ENCODE assay signal across 11 cellular contexts in genomic region chr4:54276633-54277426, GRCh38. TPM values are rescaled to one million over a fixed set of nuclear protein-coding genes. Genes with fewer than 3 reads are reported as not detected.
DNase-seq lines count a peak whose midpoint lies in the region; ATAC-seq, FAIRE-seq and TF ChIP-seq lines count a peak whose summit lies in the region.
"Had no signal": no experiment of that assay in that cellular context is flagged by ENCODE, and none has a peak within 500 bp of the region (broad histone marks: within the 10 kb centered on the region; RNA-seq: fewer than 3 reads in every experiment).

No MANE protein-coding gene starts in this region.

- no peaks in the 10 kb centered on the region for H3K9me3 ChIP-seq in AG04450 (ENCODE audit: control insufficient read depth, insufficient read depth, low read length)
- no peaks in the 10 kb centered on the region for H3K9me3 ChIP-seq in HEK293 (ENCODE audit: control insufficient read depth, insufficient read depth, low read depth, low read length)
- no peaks in the 10 kb centered on the region for H3K9me3 ChIP-seq in iPS-18c (ENCODE audit: control insufficient read depth, insufficient read depth, low read length)
- no peaks in the 10 kb centered on the region for H3K9me3 ChIP-seq in gastroesophageal sphincter
- no peaks in the 10 kb centered on the region for H3K9me3 ChIP-seq in small intestine (ENCODE audit: control insufficient read depth, low read depth)
- no peaks in the 10 kb centered on the region for H3K9me3 ChIP-seq in trophoblast cell (ENCODE audit: insufficient read depth, low read depth, low read length)
- H3K9me3 ChIP-seq: BLaER1 treated with 17β-estradiol and CSF1 and Interleukin-3, amounts not matched to agents 10 nM and 100 nM had no signal

- H3K27ac Mint-ChIP-seq in activated T-helper 17 cell treated with anti-CD3 and anti-CD28 coated beads, Interleukin-2, amount 50 U/mL, for 72 hours: peak overlapping the region; percentile 44
- H3K27ac Mint-ChIP-seq: mesothelial cell of epicardium had no signal

- H3K4me3 ChIP-seq in AG04450 (ENCODE audit: low read depth, low read length) (no peak overlapping the region), HEK293 (ENCODE audit: low read depth, low read length) (no peak overlapping the region), iPS-18c (ENCODE audit: insufficient read depth, low read depth, low read length) (peak overlapping the region; percentile 34; the same call in 1 of the 2 replicates), gastroesophageal sphincter (no peak overlapping the region), small intestine (ENCODE audit: low read depth in 1 of 2, low read length in 2 of 2) (no peak overlapping the region), trophoblast cell (ENCODE audit: low read depth, low read length) (no peak overlapping the region)
- H3K4me3 ChIP-seq: BLaER1 treated with 17β-estradiol and CSF1 and Interleukin-3, amounts not matched to agents 10 nM and 100 nM had no signal

- no peak overlapping the region for H3K23ac ChIP-seq in trophoblast cell (ENCODE audit: low read length)

- H3K36me3 Mint-ChIP-seq in activated T-helper 17 cell treated with anti-CD3 and anti-CD28 coated beads, Interleukin-2, amount 50 U/mL, for 72 hours (ENCODE audit: low read depth): no peaks in the 10 kb centered on the region

- no peak for TF ChIP-seq EP300 in gastroesophageal sphincter (IDR thresholded peaks at IDR 0.05)

- no peak overlapping the region for H3K14ac ChIP-seq in trophoblast cell (ENCODE audit: low read length)

- H3K27me3 ChIP-seq in AG04450 (ENCODE audit: control insufficient read depth, insufficient read depth, low read length) (no peaks in the 10 kb centered on the region), gastroesophageal sphincter (peaks cover 8% of the 10 kb centered on the region), small intestine (ENCODE audit: control insufficient read depth in 2 of 2, insufficient read depth in 2 of 2, low read length in 2 of 2) (no peaks in the 10 kb centered on the region), trophoblast cell (ENCODE audit: insufficient read depth, low read length) (no peaks in the 10 kb centered on the region)
- H3K27me3 ChIP-seq: BLaER1 treated with 17β-estradiol and CSF1 and Interleukin-3, amounts not matched to agents 10 nM and 100 nM had no signal

- H3K27ac ChIP-seq in AG04450 (ENCODE audit: low read depth, low read length): peak overlapping the region; percentile 59
- H3K27ac ChIP-seq in HEK293 (ENCODE audit: extremely low read depth, low read depth, low read length): no peak overlapping the region
- H3K27ac ChIP-seq in gastroesophageal sphincter: peak overlapping the region in 2 of 4 donors; percentile 26 to 36
- H3K27ac ChIP-seq in small intestine (ENCODE audit: low read depth in 1 of 2, low read length in 1 of 2): no peak overlapping the region
- H3K27ac ChIP-seq in trophoblast cell (ENCODE audit: low read depth, low read length): no peak overlapping the region

- H3K4ac ChIP-seq in trophoblast cell (ENCODE audit: low read depth, low read length): no peak overlapping the region

- DNase-seq in AG04450 (ENCODE audit: low read depth, low spot score) (no peak), NCI-H2227 (lab: John Stamatoyannopoulos, UW; ENCODE audit: unreplicated experiment) (no peak), small intestine (no peak), trophoblast cell (no peak)
- DNase-seq: NCI-H1105 treated with DMSO at 0.1 percent for 48 hours had no signal

- H4K12ac ChIP-seq in trophoblast cell (ENCODE audit: low read depth, low read length): no peak overlapping the region

- H3K79me2 ChIP-seq in trophoblast cell (ENCODE audit: control insufficient read depth, insufficient read depth, low read length, poor library complexity): no peaks in the 10 kb centered on the region

- no peak for TF ChIP-seq POLR2A in gastroesophageal sphincter (IDR thresholded peaks at IDR 0.05)

- no peak overlapping the region for H4K8ac ChIP-seq in trophoblast cell (ENCODE audit: low read depth, low read length)

- no peak for TF ChIP-seq CTCF in AG04450 (IDR thresholded peaks at IDR 0.05; ENCODE audit: low read depth, low read length)
- no peak for TF ChIP-seq CTCF in HEK293 (tag by site-specific recombination; IDR thresholded peaks at IDR 0.05)
- TF ChIP-seq CTCF in gastroesophageal sphincter (IDR thresholded peaks at IDR 0.05): no peak

- peaks cover 36% of the 10 kb centered on the region for H3K27me3 Mint-ChIP-seq in activated T-helper 17 cell treated with anti-CD3 and anti-CD28 coated beads, Interleukin-2, amount 50 U/mL, for 72 hours

- 31 to 37% methylated on average over 14 to 18 of the region's 20 CpGs for WGBS in gastroesophageal sphincter (ENCODE audit: low coverage in 1 of 2), 2 donors
- 43 to 56% (median 50%) methylated on average over 20 of the region's 20 CpGs for WGBS in small intestine, 3 donors
- WGBS in trophoblast cell (ENCODE audit: extremely low coverage, insufficient coverage, insufficient read length): no CpG with 5 or more reads among the region's 20 CpGs

- peak; percentile 51 for ATAC-seq in activated T-helper 17 cell treated with anti-CD3 and anti-CD28 coated beads, Interleukin-2, amount 50 U/mL, for 72 hours (replicated peaks)
- ATAC-seq in gastroesophageal sphincter: no peak

- H2AFZ ChIP-seq in trophoblast cell (ENCODE audit: insufficient read depth, low read length, poor library complexity): no peak overlapping the region

- H3K36me3 ChIP-seq in HEK293 (ENCODE audit: control insufficient read depth in 2 of 2, insufficient read depth in 1 of 2, low read length in 2 of 2) (peaks cover 0 to 4% of the 10 kb centered on the region in 2 experiments; a peak in 1 of 3 replicates), gastroesophageal sphincter (peaks cover 0 to 5% of the 10 kb centered on the region in 2 donors), small intestine (ENCODE audit: control insufficient read depth in 2 of 2, insufficient read depth in 2 of 2, low read length in 2 of 2) (no peaks in the 10 kb centered on the region), trophoblast cell (ENCODE audit: control insufficient read depth in 1 of 2, insufficient read depth in 2 of 2, low read length in 2 of 2) (peaks cover 23 to 51% of the 10 kb centered on the region in 2 experiments)
- H3K36me3 ChIP-seq: BLaER1 treated with 17β-estradiol and CSF1 and Interleukin-3, amounts not matched to agents 10 nM and 100 nM had no signal

- FAIRE-seq in small intestine (lab: Jason Lieb, UNC): no peak

- CTCF ChIA-PET in AG04450 (lab: Charles Lee): interaction anchor here (0.9 to 1.6 kb wide), 4 partner anchors 42 to 369 kb away, joined by 3 to 5 read pairs (median 3); no protein-coding TSS in a partner anchor
- CTCF ChIA-PET in HEK293 (lab: Yijun Ruan, JAX): interaction anchor here (0.5 to 0.6 kb wide), 2 partner anchors 42 to 653 kb away, joined by 3 read pairs; no protein-coding TSS in a partner anchor

- no peak overlapping the region for H2BK12ac ChIP-seq in trophoblast cell (ENCODE audit: low read length)

- H2BK120ac ChIP-seq in trophoblast cell (ENCODE audit: insufficient read depth, low read length, poor library complexity): no peak overlapping the region

- H2BK5ac ChIP-seq in trophoblast cell (ENCODE audit: low read depth, low read length, poor library complexity): no peak overlapping the region

- no peaks in the 10 kb centered on the region for H3K79me1 ChIP-seq in trophoblast cell (ENCODE audit: low read length)

- H2AK5ac ChIP-seq in trophoblast cell (ENCODE audit: low read length): no peak overlapping the region

- no peak overlapping the region for H3K18ac ChIP-seq in trophoblast cell (ENCODE audit: low read length)

- H4K91ac ChIP-seq in trophoblast cell (ENCODE audit: low read depth, low read length): no peak overlapping the region

- no peak overlapping the region for H3K9ac ChIP-seq in trophoblast cell (ENCODE audit: low read length)
- H3K9ac ChIP-seq: BLaER1 treated with 17β-estradiol and CSF1 and Interleukin-3, amounts not matched to agents 10 nM and 100 nM had no signal

- H3K9me3 Mint-ChIP-seq in activated T-helper 17 cell treated with anti-CD3 and anti-CD28 coated beads, Interleukin-2, amount 50 U/mL, for 72 hours: peaks cover 4% of the 10 kb centered on the region

- H3K4me1 ChIP-seq in HEK293 (ENCODE audit: control insufficient read depth, insufficient read depth, low read length): no peaks in the 10 kb centered on the region
- H3K4me1 ChIP-seq in gastroesophageal sphincter: peaks cover 0 to 24% (median 4%) of the 10 kb centered on the region in 3 donors
- no peaks in the 10 kb centered on the region for H3K4me1 ChIP-seq in small intestine (ENCODE audit: control insufficient read depth in 2 of 2, insufficient read depth in 1 of 2, low read depth in 1 of 2, low read length in 1 of 2)
- no peaks in the 10 kb centered on the region for H3K4me1 ChIP-seq in trophoblast cell (ENCODE audit: control insufficient read depth in 1 of 2, insufficient read depth in 2 of 2, low read length in 2 of 2)

- POLR2A ChIA-PET in AG04450 (lab: Yijun Ruan, JAX) (no interaction called here), HEK293 (lab: Yijun Ruan, JAX) (no interaction called here)

- peak overlapping the region; percentile 7 for H3K4me3 Mint-ChIP-seq in activated T-helper 17 cell treated with anti-CD3 and anti-CD28 coated beads, Interleukin-2, amount 50 U/mL, for 72 hours
- H3K4me3 Mint-ChIP-seq: mesothelial cell of epicardium had no signal

- H3K4me1 Mint-ChIP-seq in activated T-helper 17 cell treated with anti-CD3 and anti-CD28 coated beads, Interleukin-2, amount 50 U/mL, for 72 hours: no peaks in the 10 kb centered on the region

- no peak overlapping the region for H3K4me2 ChIP-seq in trophoblast cell (ENCODE audit: low read length)

TF ChIP-seq in HEK293, 187 proteins besides CTCF, POLR2A, EP300 and RAD21 (continues in another document):
- TF ChIP-seq ZXDB (tag by site-specific recombination; IDR thresholded peaks at IDR 0.05): no peak
- no peak for TF ChIP-seq ZNF391 (tag by site-specific recombination; IDR thresholded peaks at IDR 0.05; ENCODE audit: borderline replicate concordance, low read depth)
- TF ChIP-seq KLF1 (tag by site-specific recombination; IDR thresholded peaks at IDR 0.05): no peak

RNA-seq across cellular contexts. Expression of gene PDGFRA, which starts 47.7 kb away (rescaled TPM):
- 380 and 464 TPM in 2 replicates for polyA plus RNA-seq in AG04450 (2011; rRNA removed)
- 547 and 747 TPM in 2 replicates for polyA minus RNA-seq in AG04450 (2011; rRNA and poly(A)+ RNA removed)
- under 1 TPM; 0.50 to 0.56 TPM for total RNA-seq in activated T-helper 17 cell treated with anti-CD3 and anti-CD28 coated beads, Interleukin-2, amount 50 U/mL, for 72 hours
- total RNA-seq in gastroesophageal sphincter: 100 to 1,000 TPM in 3 of 4 donors, 10 to 100 TPM in 1; 92.2 to 164 (median 130) TPM
- 10 to 100 TPM in 1 of 3 donors, 1 to 10 TPM in 1, under 1 TPM in 1; 0.67 to 12.9 (median 2.4) TPM for polyA plus RNA-seq in small intestine
- polyA plus RNA-seq in trophoblast cell (2013): 16.1 and 18.0 TPM in 2 replicates

Comparison
In these comparisons a context has a peak if more than half of its experiments do, and no peak if none do; other contexts are left out.
1. RNA of gene PDGFRA, which starts 47.7 kb away (total RNA-seq): 92.2 to 164 TPM in gastroesophageal sphincter; 0.50 to 0.56 TPM in activated T-helper 17 cell treated with anti-CD3 and anti-CD28 coated beads, Interleukin-2, amount 50 U/mL, for 72 hours; every median in the first group is over 10 times any median in the second.